Comparison of ENCODE assay signal across 7 cellular contexts in the genomic region with DNA sequence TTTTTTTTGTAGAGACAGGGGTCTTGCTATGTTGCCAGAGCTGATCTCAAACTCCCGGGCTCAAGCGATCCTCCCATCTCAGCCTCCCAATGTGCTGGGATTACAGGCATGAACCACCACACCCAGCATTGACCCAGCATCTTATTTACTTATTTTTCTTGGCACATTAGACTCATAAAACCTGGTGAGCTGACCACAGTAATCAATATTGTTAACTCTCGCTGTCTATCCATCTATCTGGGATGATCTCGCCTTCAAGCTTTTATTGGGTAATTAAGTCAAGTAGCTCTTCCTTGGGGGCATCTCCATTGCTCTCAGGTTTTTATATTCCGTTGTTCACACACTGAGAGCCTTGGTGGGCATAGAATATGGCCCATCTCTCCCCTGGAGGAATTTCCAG. TPM values are rescaled to one million over a fixed set of nuclear protein-coding genes. Genes with fewer than 3 reads are reported as not detected.
"Had no signal": no experiment of that assay in that cellular context is flagged by ENCODE, and none has a peak within 500 bp of the region (broad histone marks: within the 10 kb centered on the region; RNA-seq: fewer than 3 reads in every experiment).

No MANE protein-coding gene starts in this region.

- H3K4me2 ChIP-seq: GM23338 had no signal

- DNase-seq: H9, HCEC 1CT, HFFc6, IMR-90 had no signal

- H3K9me3 Mint-ChIP-seq: GM23338, H9, HFFc6 had no signal

- H3K4me3 ChIP-seq: GM23338, K562 had no signal

- H3K4me3 Mint-ChIP-seq: GM23338, H9, HFFc6 had no signal

- ATAC-seq: GM23338 had no signal

- H3K27ac Mint-ChIP-seq: GM23338, H9, HFFc6 had no signal

RNA-seq across cellular contexts. Expression of gene PNPLA1, which starts 17.0 kb away (rescaled TPM):
- total RNA-seq: GM23338, H1, HFFc6, IMR-90 had no signal
- polyA plus RNA-seq: GM23338, H1, IMR-90 had no signal

RNA-seq across cellular contexts. Expression of gene BNIP5, which starts 49.8 kb away (rescaled TPM):
- total RNA-seq: GM23338, H1, H9, HFFc6, IMR-90, K562 had no signal
- polyA plus RNA-seq: GM23338, H1, IMR-90, K562 had no signal
